In genomic region chr20:3158968-3159431, GRCh38 we compare ENCODE assay signal across 6 cellular contexts. TPM values are rescaled to one million over a fixed set of nuclear protein-coding genes. Genes with fewer than 3 reads are reported as not detected.
DNase-seq lines count a peak whose midpoint lies in the region; ATAC-seq and TF ChIP-seq lines count a peak whose summit lies in the region.

No MANE protein-coding gene starts in this region.

- TF ChIP-seq EP300 in upper lobe of left lung (IDR thresholded peaks at IDR 0.05), result no peak

- H3K4me3 Mint-ChIP-seq in CD4-positive, alpha-beta memory T cell, result peak overlapping the region; percentile 89 to 98 (median 96)

- DNase-seq in CD4-positive, alpha-beta memory T cell, result peak in 3 of 5 donors; percentile 15 to 34 (median 19)
- DNase-seq in RKO (ENCODE audit: low spot score), result peak; percentile 74
- DNase-seq in left ventricle myocardium inferior, result no peak
- no peak for DNase-seq in upper lobe of left lung
- DNase-seq in nucleus accumbens (lab: John Stamatoyannopoulos, UW), result no peak

- H3K27ac ChIP-seq in CD4-positive, alpha-beta memory T cell (ENCODE audit: low read depth, low read length), result peak overlapping the region; percentile 91
- peak overlapping the region; percentile 95 for H3K27ac ChIP-seq in left ventricle myocardium inferior (replicated peaks)
- H3K27ac ChIP-seq in upper lobe of left lung, result peak overlapping the region; percentile 90 to 94 (median 91)

- intact Hi-C loops in CD4-positive, alpha-beta memory T cell (cut with micrococcal nuclease), result loop anchor here (1.0 kb wide), 2 partner anchors 14 to 45 kb away; partner anchors contain the start of genes DDRGK1 and LZTS3
- intact Hi-C loops in left ventricle myocardium inferior (cut with micrococcal nuclease), result no loop called here

- ATAC-seq in upper lobe of left lung (ENCODE audit: low FRiP score in 2 of 2), result peak in 1 of 2 donors; percentile 2
- no peak for ATAC-seq in HG02885 (IDR thresholded peaks at IDR 0.05; ENCODE audit: poor library complexity, unreplicated experiment)

- H3K9me3 ChIP-seq in CD4-positive, alpha-beta memory T cell (ENCODE audit: control insufficient read depth in 1 of 2, low read length in 2 of 2), result no peaks in the 10 kb centered on the region
- H3K9me3 ChIP-seq in left ventricle myocardium inferior (replicated peaks), result no peaks in the 10 kb centered on the region
- no peaks in the 10 kb centered on the region for H3K9me3 ChIP-seq in upper lobe of left lung

- peak overlapping the region; percentile 72 to 98 for H3K4me3 ChIP-seq in CD4-positive, alpha-beta memory T cell (ENCODE audit: low read length in 2 of 2)
- H3K4me3 ChIP-seq in left ventricle myocardium inferior (peak overlapping the region; percentile 100), upper lobe of left lung (peak overlapping the region; percentile 79 to 99 (median 84))

- peaks cover 47% of the 10 kb centered on the region for H3K4me1 ChIP-seq in CD4-positive, alpha-beta memory T cell (ENCODE audit: insufficient read depth, low read length)
- peaks cover 65% of the 10 kb centered on the region for H3K4me1 ChIP-seq in left ventricle myocardium inferior
- peaks cover 27 to 39% (median 33%) of the 10 kb centered on the region in 4 donors for H3K4me1 ChIP-seq in upper lobe of left lung

- no peaks in the 10 kb centered on the region for H3K36me3 ChIP-seq in CD4-positive, alpha-beta memory T cell (ENCODE audit: insufficient read depth, low read length)
- peaks cover 13% of the 10 kb centered on the region for H3K36me3 ChIP-seq in left ventricle myocardium inferior
- peaks cover 0 to 19% (median 3%) of the 10 kb centered on the region in 4 donors for H3K36me3 ChIP-seq in upper lobe of left lung

- no peaks in the 10 kb centered on the region for H3K27me3 ChIP-seq in CD4-positive, alpha-beta memory T cell (ENCODE audit: insufficient read depth, low read length)
- H3K27me3 ChIP-seq in left ventricle myocardium inferior (ENCODE audit: low read depth) (no peaks in the 10 kb centered on the region), upper lobe of left lung (no peaks in the 10 kb centered on the region)

- H3K9me3 Mint-ChIP-seq in CD4-positive, alpha-beta memory T cell, result peaks cover 0 to 3% (median 0%) of the 10 kb centered on the region in 8 donors

- CTCF ChIA-PET in CD4-positive, alpha-beta memory T cell (lab: Charles Lee; ENCODE audit: partially characterized antibody), result interaction anchor here (1.4 kb wide), 2 partner anchors 13 to 45 kb away, joined by 3 read pairs; no protein-coding TSS in a partner anchor

- peaks cover 2 to 24% of the 10 kb centered on the region in 2 donors for H3K36me3 Mint-ChIP-seq in CD4-positive, alpha-beta memory T cell

- POLR2A ChIA-PET in CD4-positive, alpha-beta memory T cell (lab: Charles Lee; ENCODE audit: partially characterized antibody), result interaction anchor here (1.0 to 4.5 kb wide), 10 partner anchors 9 to 66 kb away, joined by 3 to 29 read pairs (median 5); partner anchors contain the start of gene ITPA

- peaks cover 36 to 55% (median 47%) of the 10 kb centered on the region in 4 donors for H3K4me1 Mint-ChIP-seq in CD4-positive, alpha-beta memory T cell

- WGBS in upper lobe of left lung, 2 donors, result 0% methylated on average over 7 to 10 of the region's 10 CpGs

- peak overlapping the region; percentile 95 to 99 (median 98) for H3K27ac Mint-ChIP-seq in CD4-positive, alpha-beta memory T cell

- no peaks in the 10 kb centered on the region for H3K27me3 Mint-ChIP-seq in CD4-positive, alpha-beta memory T cell

- TF ChIP-seq CTCF in left ventricle myocardium inferior (IDR thresholded peaks at IDR 0.05; ENCODE audit: borderline replicate concordance) (no peak), upper lobe of left lung (IDR thresholded peaks at IDR 0.05) (no peak)

- TF ChIP-seq POLR2A in upper lobe of left lung (IDR thresholded peaks at IDR 0.05), result no peak

RNA-seq across cellular contexts. Expression of gene FASTKD5, which starts 0.7 kb away (rescaled TPM):
- 10 to 100 TPM; 26.2 to 26.6 TPM for total RNA-seq in CD4-positive, alpha-beta memory T cell
- 10 to 100 TPM; 18.5 to 22.3 TPM for polyA plus RNA-seq in CD4-positive, alpha-beta memory T cell
- total RNA-seq in left ventricle myocardium inferior, result 27.8 TPM
- 10 to 100 TPM; 10.1 to 24.3 (median 16.5) TPM for total RNA-seq in upper lobe of left lung

RNA-seq across cellular contexts. Expression of gene UBOX5, which starts 0.7 kb away (rescaled TPM):
- total RNA-seq in CD4-positive, alpha-beta memory T cell, result 10 to 100 TPM; 10.8 to 11.5 TPM
- 1 to 10 TPM; 3.6 to 8.0 TPM for polyA plus RNA-seq in CD4-positive, alpha-beta memory T cell
- total RNA-seq in left ventricle myocardium inferior (3.1 TPM), upper lobe of left lung (10 to 100 TPM in 1 of 6 donors, 1 to 10 TPM in 5; 5.3 to 10.5 (median 7.3) TPM)

RNA-seq across cellular contexts. Expression of gene LZTS3, which starts 14.3 kb away (rescaled TPM):
- total RNA-seq in CD4-positive, alpha-beta memory T cell, result 1 to 10 TPM; 7.0 to 7.9 TPM
- polyA plus RNA-seq in CD4-positive, alpha-beta memory T cell, result under 1 TPM; 0.78 to 0.86 TPM
- total RNA-seq in left ventricle myocardium inferior (13.4 TPM), upper lobe of left lung (10 to 100 TPM; 19.1 to 52.2 (median 31.1) TPM)

RNA-seq across cellular contexts. Expression of gene DDRGK1, which starts 45.5 kb away (rescaled TPM):
- 10 to 100 TPM; 55.6 to 61.0 TPM for total RNA-seq in CD4-positive, alpha-beta memory T cell
- 10 to 100 TPM; 35.2 to 53.6 TPM for polyA plus RNA-seq in CD4-positive, alpha-beta memory T cell
- total RNA-seq in left ventricle myocardium inferior, result 30.0 TPM
- 100 to 1,000 TPM in 5 of 6 donors, 10 to 100 TPM in 1; 90.2 to 192 (median 110) TPM for total RNA-seq in upper lobe of left lung

RNA-seq across cellular contexts. Expression of gene ITPA, which starts 50.3 kb away (rescaled TPM):
- 10 to 100 TPM; 46.7 to 46.8 TPM for total RNA-seq in CD4-positive, alpha-beta memory T cell
- 10 to 100 TPM; 48.1 to 75.9 TPM for polyA plus RNA-seq in CD4-positive, alpha-beta memory T cell
- total RNA-seq in left ventricle myocardium inferior (17.2 TPM), upper lobe of left lung (10 to 100 TPM; 31.5 to 58.5 (median 43.3) TPM)

Comparison
In these comparisons a context has a peak if more than half of its experiments do, and no peak if none do; other contexts are left out.
1. DNase-seq: peak in CD4-positive, alpha-beta memory T cell (3 of 5) and RKO (single experiment); none in left ventricle myocardium inferior (single experiment), upper lobe of left lung (0 of 2) and nucleus accumbens (0 of 56).
2. Peak in every context shown above with its lines, with median percentiles within 50 percentile points of each other: H3K27ac ChIP-seq and H3K4me3 ChIP-seq.